Comparison of ENCODE assay signal across 8 cellular contexts in genomic region chr13:28636677-28637317, GRCh38. TPM values are rescaled to one million over a fixed set of nuclear protein-coding genes. Genes with fewer than 3 reads are reported as not detected.
A peak's percentile ranks its signal among the peaks of the same experiment; 100 is the strongest.
DNase-seq lines count a peak whose midpoint lies in the region; ATAC-seq, FAIRE-seq and TF ChIP-seq lines count a peak whose summit lies in the region.

No MANE protein-coding gene starts in this region.

- peak; percentile 52 for ATAC-seq in GM21423 (IDR thresholded peaks at IDR 0.05; ENCODE audit: unreplicated experiment)

- H3K4me3 ChIP-seq in SJCRH30 = no peak overlapping the region
- no peak overlapping the region for H3K4me3 ChIP-seq in ascending aorta
- no peak overlapping the region for H3K4me3 ChIP-seq in small intestine (ENCODE audit: low read depth in 1 of 2, low read length in 2 of 2)

- DNase-seq in Caki2 (ENCODE audit: low read depth) = peak; percentile 28
- peak; percentile 75 for DNase-seq in LoVo (ENCODE audit: low spot score)
- peak; percentile 60 to 80 for DNase-seq in SJCRH30
- DNase-seq in ascending aorta (ENCODE audit: low spot score in 2 of 2) = peak in 1 of 2 donors; percentile 68
- peak; percentile 54 for DNase-seq in hepatic stellate cell (ENCODE audit: low spot score)
- peak; percentile 69 for DNase-seq in small intestine
- DNase-seq in OCI-M2 (lab: John Stamatoyannopoulos, UW; ENCODE audit: unreplicated experiment) = no peak

- in situ Hi-C loops in Caki2 (cut with HindIII; ENCODE audit: low pct_unique_long_range_greater_than_20kb, low sequenced_read_pairs) = no loop called here

- H3K9me3 ChIP-seq in SJCRH30 (replicated peaks) (no peaks in the 10 kb centered on the region), ascending aorta (no peaks in the 10 kb centered on the region), small intestine (ENCODE audit: control insufficient read depth, low read depth) (no peaks in the 10 kb centered on the region)

- FAIRE-seq in small intestine (lab: Jason Lieb, UNC) = no peak

- H3K27ac ChIP-seq in SJCRH30 = no peak overlapping the region
- no peak overlapping the region for H3K27ac ChIP-seq in ascending aorta
- no peak overlapping the region for H3K27ac ChIP-seq in small intestine (ENCODE audit: low read depth in 1 of 2, low read length in 1 of 2)

- H3K36me3 ChIP-seq in SJCRH30 (no peaks in the 10 kb centered on the region), ascending aorta (no peaks in the 10 kb centered on the region), small intestine (ENCODE audit: control insufficient read depth in 2 of 2, insufficient read depth in 2 of 2, low read length in 2 of 2) (no peaks in the 10 kb centered on the region)

- H3K4me1 ChIP-seq in SJCRH30 (peaks cover 5% of the 10 kb centered on the region; the same call in 1 of the 2 replicates), ascending aorta (peaks cover 0 to 16% of the 10 kb centered on the region in 2 donors), small intestine (ENCODE audit: control insufficient read depth in 2 of 2, insufficient read depth in 1 of 2, low read depth in 1 of 2, low read length in 1 of 2) (no peaks in the 10 kb centered on the region)

- peak; percentile 64 to 74 (median 72) for TF ChIP-seq CTCF in ascending aorta (IDR thresholded peaks at IDR 0.05)

- no peaks in the 10 kb centered on the region for H3K27me3 ChIP-seq in SJCRH30
- H3K27me3 ChIP-seq in ascending aorta = no peaks in the 10 kb centered on the region
- H3K27me3 ChIP-seq in small intestine (ENCODE audit: control insufficient read depth in 2 of 2, insufficient read depth in 2 of 2, low read length in 2 of 2) = peaks cover 0 to 3% of the 10 kb centered on the region in 2 donors

- WGBS in small intestine, 3 donors = 18 to 32% (median 22%) methylated on average over 10 of the region's 10 CpGs

- intact Hi-C loops in ascending aorta (cut with DNase I) = loop anchor here (5.0 kb wide), 2 partner anchors 314 to 1659 kb away; no protein-coding TSS in a partner anchor

RNA-seq across cellular contexts. Expression of gene POMP, which starts 22.1 kb away (rescaled TPM):
- total RNA-seq in Caki2 (2014; rRNA removed; shearing (Covaris generic); ENCODE audit: low replicate concordance) = 44.7 and 73.6 TPM in 2 replicates
- total RNA-seq in SJCRH30 (2014; rRNA removed; shearing (Covaris generic)) = 198 and 203 TPM in 2 replicates
- 25.0 TPM for total RNA-seq in ascending aorta
- polyA plus RNA-seq in small intestine = 100 to 1,000 TPM in 2 of 3 donors, 10 to 100 TPM in 1; 94.5 to 121 (median 115) TPM
